ENCODE assay signal across 10 cellular contexts in genomic region chr2:197212344-197213262, GRCh38.
DNase-seq lines count a peak whose midpoint lies in the region; ATAC-seq, FAIRE-seq and TF ChIP-seq lines count a peak whose summit lies in the region.
"Had no signal": no experiment of that assay in that cellular context is flagged by ENCODE, and none has a peak within 500 bp of the region (broad histone marks: within the 10 kb centered on the region; RNA-seq: fewer than 3 reads in every experiment).

No MANE protein-coding gene starts in this region.

- H3K9me2 ChIP-seq in PC-3 (replicated peaks; ENCODE audit: low read length) = no peaks in the 10 kb centered on the region

- H3K9me3 ChIP-seq in K562 (replicated peaks; ENCODE audit: control insufficient read depth, insufficient read depth, low read depth, low read length) (no peaks in the 10 kb centered on the region), PC-3 (ENCODE audit: low read length) (no peaks in the 10 kb centered on the region)

- H3K27me3 Mint-ChIP-seq in natural killer cell (ENCODE audit: low read depth in 2 of 2) (no peaks in the 10 kb centered on the region), type B pancreatic cell (no peaks in the 10 kb centered on the region)

- 6% methylated on average over 8 of the region's 8 CpGs for WGBS in K562 (ENCODE audit: insufficient coverage, low coverage, missing lambda C conversion rate)

- no peaks in the 10 kb centered on the region for H3K9me1 ChIP-seq in K562 (ENCODE audit: control insufficient read depth, insufficient read depth, low read length)

- H3K27me3 ChIP-seq in K562 (ENCODE audit: control insufficient read depth in 2 of 2, insufficient read depth in 2 of 2, low read length in 2 of 2) (no peaks in the 10 kb centered on the region), PC-3 (ENCODE audit: low read length) (no peaks in the 10 kb centered on the region)

- H3K79me2 ChIP-seq in K562 (ENCODE audit: control insufficient read depth, insufficient read depth, low read length) (no peaks in the 10 kb centered on the region), PC-3 (ENCODE audit: low read length) (no peaks in the 10 kb centered on the region)

- H3K4me2 ChIP-seq in K562 (ENCODE audit: insufficient read depth, low read length) (no peak overlapping the region), PC-3 (ENCODE audit: low read length) (no peak overlapping the region)

- H3K4me3 Mint-ChIP-seq in natural killer cell (peak overlapping the region; percentile 79), type B pancreatic cell (no peak overlapping the region)
- H3K4me3 Mint-ChIP-seq: endodermal cell had no signal

- intact Hi-C loops in K562 (cut with micrococcal nuclease) (no loop called here), natural killer cell (cut with micrococcal nuclease) (no loop called here), PC-3 (cut with micrococcal nuclease) (no loop called here)

- DNase-seq in CD1c-positive myeloid dendritic cell (ENCODE audit: extremely low spot score) = peak; percentile 75
- peak; percentile 65 for DNase-seq in Jurkat, Clone E6-1 (ENCODE audit: low read depth, low spot score)
- no peak for DNase-seq in K562 (ENCODE audit: extremely low read depth in 1 of 4, low spot score in 3 of 4)
- DNase-seq in natural killer cell = no peak
- DNase-seq in type B pancreatic cell (ENCODE audit: extremely low spot score, unreplicated experiment) = no peak
- DNase-seq in superior temporal gyrus (ENCODE audit: extremely low spot score) = no peak
- no peak for DNase-seq in PC-3
- DNase-seq: endodermal cell, OCI-M1 had no signal

- H3K9me3 Mint-ChIP-seq in natural killer cell (no peaks in the 10 kb centered on the region), type B pancreatic cell (no peaks in the 10 kb centered on the region)
- H3K9me3 Mint-ChIP-seq: endodermal cell had no signal

- FAIRE-seq in K562 (lab: Jason Lieb, UNC) = no peak

- H3K36me3 Mint-ChIP-seq in natural killer cell = no peaks in the 10 kb centered on the region
- no peaks in the 10 kb centered on the region for H3K36me3 Mint-ChIP-seq in type B pancreatic cell

- CTCF ChIA-PET in K562 (lab: Yijun Ruan, JAX; ENCODE audit: low intra/inter-chr PET ratio) (no interaction called here), PC-3 (lab: Charles Lee) (no interaction called here)

- H3K27ac Mint-ChIP-seq in natural killer cell = peak overlapping the region; percentile 91 to 96
- no peak overlapping the region for H3K27ac Mint-ChIP-seq in type B pancreatic cell
- H3K27ac Mint-ChIP-seq: endodermal cell had no signal

- H3K4me1 ChIP-seq in K562 (replicated peaks in 1 of 2; ENCODE audit: control insufficient read depth in 2 of 2, insufficient read depth in 2 of 2, low read length in 2 of 2) (peaks cover 0 to 14% of the 10 kb centered on the region in 2 experiments; a peak in 3 of 5 replicates), PC-3 (ENCODE audit: insufficient read depth, low read length) (peaks cover 9% of the 10 kb centered on the region)

- H2AFZ ChIP-seq in K562 (ENCODE audit: low read depth, low read length) = no peak overlapping the region
- no peak overlapping the region for H2AFZ ChIP-seq in PC-3 (ENCODE audit: low read length)

- H4K20me1 ChIP-seq in K562 (replicated peaks; ENCODE audit: control insufficient read depth, insufficient read depth, low read length) (no peaks in the 10 kb centered on the region; the same call in 1 of the 2 replicates), PC-3 (ENCODE audit: low read length) (no peaks in the 10 kb centered on the region)

- no peak for ATAC-seq in K562
- peak; percentile 34 to 63 (median 53) for ATAC-seq in natural killer cell
- no peak for ATAC-seq in GM18858 (IDR thresholded peaks at IDR 0.05; ENCODE audit: unreplicated experiment)
- ATAC-seq in PC-3 = no peak

- H3K9ac ChIP-seq in K562 (ENCODE audit: insufficient read depth in 1 of 2, low read depth in 2 of 2, low read length in 2 of 2) = no peak overlapping the region
- H3K9ac ChIP-seq in PC-3 (ENCODE audit: low read length) = no peak overlapping the region

- no peak for TF ChIP-seq CTCF in K562 (IDR thresholded peaks at IDR 0.05 in 2 of 3, conservative IDR thresholded peaks at IDR 0.05 in 1 of 3; ENCODE audit: insufficient read depth in 2 of 3, low read depth in 1 of 3, low read length in 3 of 3)
- no peak for TF ChIP-seq CTCF in natural killer cell (IDR thresholded peaks at IDR 0.05)
- TF ChIP-seq CTCF in type B pancreatic cell (conservative IDR thresholded peaks at IDR 0.05) = no peak
- TF ChIP-seq CTCF in PC-3 (conservative IDR thresholded peaks at IDR 0.05; ENCODE audit: low read depth, low read length) = no peak

- POLR2A ChIA-PET in K562 (lab: Yijun Ruan, JAX) (interaction anchor here (0.9 kb wide), 1 partner anchor 8 kb away, joined by 3 read pairs; no protein-coding TSS in a partner anchor), PC-3 (lab: Charles Lee; ENCODE audit: unreplicated experiment) (no interaction called here)

- TF ChIP-seq POLR2A in K562 (conservative IDR thresholded peaks at IDR 0.05) = no peak

- H3K36me3 ChIP-seq in K562 (ENCODE audit: control insufficient read depth, insufficient read depth, low read length) (no peaks in the 10 kb centered on the region), PC-3 (ENCODE audit: low read depth, low read length) (no peaks in the 10 kb centered on the region)

- H3F3A ChIP-seq in PC-3 (ENCODE audit: low read length, unreplicated experiment) = no peaks in the 10 kb centered on the region

- H3K4me3 ChIP-seq in Jurkat, Clone E6-1 (ENCODE audit: low read length) = no peak overlapping the region
- H3K4me3 ChIP-seq in K562 = no peak overlapping the region
- H3K4me3 ChIP-seq in PC-3 (ENCODE audit: low read length) = no peak overlapping the region

- peaks cover 89 to 95% of the 10 kb centered on the region in 2 donors for H3K4me1 Mint-ChIP-seq in natural killer cell
- H3K4me1 Mint-ChIP-seq in type B pancreatic cell (ENCODE audit: unreplicated experiment) = peaks cover 39% of the 10 kb centered on the region

- no peak for TF ChIP-seq EP300 in K562 (IDR thresholded peaks at IDR 0.05; ENCODE audit: low read length)

- BruUV-seq in K562 (replicated peaks; lab: Mats Ljungman, UMichigan) (no TSS peak), PC-3 (replicated peaks; lab: Mats Ljungman, UMichigan) (no TSS peak)

- in situ Hi-C loops in K562 (cut with MboI) = no loop called here

- TF ChIP-seq RAD21 in K562 (CRISPR knock-in tag; conservative IDR thresholded peaks at IDR 0.05 in 1 of 2, IDR thresholded peaks at IDR 0.05 in 1 of 2) = no peak

- H3K27ac ChIP-seq in K562 (ENCODE audit: extremely low read depth, low read depth, low read length) (no peak overlapping the region), PC-3 (ENCODE audit: low read length) (no peak overlapping the region)

TF ChIP-seq in K562, 482 proteins besides CTCF, POLR2A, EP300 and RAD21:
- no peak for TF ChIP-seq MBD1 (CRISPR knock-in tag; IDR thresholded peaks at IDR 0.05)
- peak; percentile 48; the same call in 1 of the 2 replicates for TF ChIP-seq ZKSCAN1 (IDR thresholded peaks at IDR 0.05; ENCODE audit: low read depth, low read length)

Comparison
In these comparisons a context has a peak if more than half of its experiments do, and no peak if none do; other contexts are left out.
1. DNase-seq: peak in CD1c-positive myeloid dendritic cell (single experiment) and Jurkat, Clone E6-1 (single experiment); none in K562 (0 of 4), natural killer cell (single experiment), type B pancreatic cell (single experiment), superior temporal gyrus (single experiment) and PC-3 (single experiment).
2. ATAC-seq: peak in natural killer cell (3 of 3); none in K562 (single experiment), GM18858 (single experiment) and PC-3 (single experiment).